11 cellular contexts compared by ENCODE assay signal in genomic region chr12:91009319-91009950, GRCh38. TPM values are rescaled to one million over a fixed set of nuclear protein-coding genes. Genes with fewer than 3 reads are reported as not detected.
A peak's percentile ranks its signal among the peaks of the same experiment; 100 is the strongest.
DNase-seq lines count a peak whose midpoint lies in the region; ATAC-seq, FAIRE-seq and TF ChIP-seq lines count a peak whose summit lies in the region.
"Had no signal": no experiment of that assay in that cellular context is flagged by ENCODE, and none has a peak within 500 bp of the region (broad histone marks: within the 10 kb centered on the region; RNA-seq: fewer than 3 reads in every experiment).

No MANE protein-coding gene starts in this region.

- H3K27ac ChIP-seq in CD8-positive, alpha-beta T cell (ENCODE audit: low read depth, low read length) = no peak overlapping the region

- no peak for TF ChIP-seq POLR2A in GM12891 (IDR thresholded peaks at IDR 0.05; ENCODE audit: low read depth, low read length)

- no peaks in the 10 kb centered on the region for H3K36me3 Mint-ChIP-seq in activated T-helper 17 cell treated with anti-CD3 and anti-CD28 coated beads, Interleukin-2, amount 50 U/mL, for 72 hours (ENCODE audit: low read depth)
- H3K36me3 Mint-ChIP-seq in HFFc6 (ENCODE audit: low read depth) = no peaks in the 10 kb centered on the region
- H3K36me3 Mint-ChIP-seq in CD8-positive, alpha-beta T cell = no peaks in the 10 kb centered on the region

- no peak overlapping the region for H3K4me3 ChIP-seq in CD8-positive, alpha-beta T cell (ENCODE audit: low read depth, low read length)

- H3K9me3 Mint-ChIP-seq in activated T-helper 17 cell treated with anti-CD3 and anti-CD28 coated beads, Interleukin-2, amount 50 U/mL, for 72 hours = no peaks in the 10 kb centered on the region
- H3K9me3 Mint-ChIP-seq in HFFc6 = no peaks in the 10 kb centered on the region
- no peaks in the 10 kb centered on the region for H3K9me3 Mint-ChIP-seq in CD8-positive, alpha-beta T cell

- DNase-seq in GM12891 (ENCODE audit: insufficient read length, low spot score) = no peak
- no peak for DNase-seq in D341Med (ENCODE audit: low spot score)
- no peak for DNase-seq in HFFc6
- DNase-seq in Ammon's horn (ENCODE audit: low spot score) = no peak
- no peak for DNase-seq in CD8-positive, alpha-beta T cell
- DNase-seq: activated CD8-positive, alpha-beta memory T cell treated with anti-CD3 and anti-CD28 coated beads, Interleukin-2, amount 50 U/mL, for 48 hours had no signal

- no peak overlapping the region for H3K27ac Mint-ChIP-seq in activated T-helper 17 cell treated with anti-CD3 and anti-CD28 coated beads, Interleukin-2, amount 50 U/mL, for 72 hours
- no peak overlapping the region for H3K27ac Mint-ChIP-seq in HFFc6
- no peak overlapping the region for H3K27ac Mint-ChIP-seq in CD8-positive, alpha-beta T cell
- H3K27ac Mint-ChIP-seq: memory B cell had no signal

- H3K4me1 ChIP-seq in CD8-positive, alpha-beta T cell (ENCODE audit: insufficient read depth, low read length) = no peaks in the 10 kb centered on the region

- no peak for FAIRE-seq in GM12891 (lab: Jason Lieb, UNC)
- FAIRE-seq: endometrium had no signal

- intact Hi-C loops in CD8-positive, alpha-beta T cell (cut with DNase I, micrococcal nuclease) = no loop called here

- CTCF ChIA-PET in CD8-positive, alpha-beta T cell (lab: Charles Lee) = no interaction called here

- TF ChIP-seq CTCF in HFFc6 (IDR thresholded peaks at IDR 0.05) = no peak
- no peak for TF ChIP-seq CTCF in CD8-positive, alpha-beta T cell (IDR thresholded peaks at IDR 0.05)

- H3K27me3 ChIP-seq in CD8-positive, alpha-beta T cell (ENCODE audit: insufficient read depth, low read length) = no peaks in the 10 kb centered on the region

- H3K36me3 ChIP-seq in CD8-positive, alpha-beta T cell (ENCODE audit: insufficient read depth, low read length) = no peaks in the 10 kb centered on the region

- ATAC-seq in GM19455 (IDR thresholded peaks at IDR 0.05; ENCODE audit: unreplicated experiment) (peak; percentile 88), HG03060 (IDR thresholded peaks at IDR 0.05; ENCODE audit: low read depth, unreplicated experiment) (peak; percentile 93)
- ATAC-seq in activated T-helper 17 cell treated with anti-CD3 and anti-CD28 coated beads, Interleukin-2, amount 50 U/mL, for 72 hours (replicated peaks) = peak; percentile 75
- no peak for ATAC-seq in CD8-positive, alpha-beta T cell

- POLR2A ChIA-PET in CD8-positive, alpha-beta T cell (lab: Charles Lee) = no interaction called here

- H3K27me3 Mint-ChIP-seq in activated T-helper 17 cell treated with anti-CD3 and anti-CD28 coated beads, Interleukin-2, amount 50 U/mL, for 72 hours = peaks cover 15% of the 10 kb centered on the region
- no peaks in the 10 kb centered on the region for H3K27me3 Mint-ChIP-seq in HFFc6 (ENCODE audit: insufficient read depth)
- H3K27me3 Mint-ChIP-seq in CD8-positive, alpha-beta T cell (ENCODE audit: low read depth) = peaks cover 7% of the 10 kb centered on the region

- no peaks in the 10 kb centered on the region for H3K9me3 ChIP-seq in CD8-positive, alpha-beta T cell (ENCODE audit: low read length)

- peaks cover 7% of the 10 kb centered on the region for H3K4me1 Mint-ChIP-seq in activated T-helper 17 cell treated with anti-CD3 and anti-CD28 coated beads, Interleukin-2, amount 50 U/mL, for 72 hours
- H3K4me1 Mint-ChIP-seq in HFFc6 (ENCODE audit: low read depth) = peaks cover 8% of the 10 kb centered on the region
- no peaks in the 10 kb centered on the region for H3K4me1 Mint-ChIP-seq in CD8-positive, alpha-beta T cell (ENCODE audit: low read depth)

- H3K4me3 Mint-ChIP-seq in activated T-helper 17 cell treated with anti-CD3 and anti-CD28 coated beads, Interleukin-2, amount 50 U/mL, for 72 hours = no peak overlapping the region
- H3K4me3 Mint-ChIP-seq in HFFc6 = no peak overlapping the region
- no peak overlapping the region for H3K4me3 Mint-ChIP-seq in CD8-positive, alpha-beta T cell
- H3K4me3 Mint-ChIP-seq: memory B cell had no signal

TF ChIP-seq in GM12891, 5 proteins besides CTCF, POLR2A, EP300 and RAD21:
- no peak for TF ChIP-seq SPI1 (IDR thresholded peaks at IDR 0.05; ENCODE audit: low read depth, low read length)
- TF ChIP-seq POLR2AphosphoS5 (IDR thresholded peaks at IDR 0.05; ENCODE audit: low read depth, low read length) = no peak
- peak; percentile 13 for TF ChIP-seq PAX5 (IDR thresholded peaks at IDR 0.05; ENCODE audit: insufficient read depth, low read length, severe bottlenecking)
- no peak for TF ChIP-seq POU2F2 (IDR thresholded peaks at IDR 0.05; ENCODE audit: low read depth, low read length)
- no peak for TF ChIP-seq TAF1 (IDR thresholded peaks at IDR 0.05; ENCODE audit: low read depth, low read length)
TF ChIP-seq in GM12891: peak in this region for 1.

RNA-seq across cellular contexts. Expression of gene EPYC, which starts 4.7 kb away (rescaled TPM):
- not detected for polyA plus RNA-seq in GM12891 (2012; ENCODE audit: low read depth, missing spikeins)
- total RNA-seq in activated T-helper 17 cell treated with anti-CD3 and anti-CD28 coated beads, Interleukin-2, amount 50 U/mL, for 72 hours = not detected
- total RNA-seq in HFFc6 (2021; fragmentation: NEBNext Ultra II Directional; extraction: Animal tissue kit (Norgen Biotek cat#: 25700)) = not detected
- total RNA-seq in CD8-positive, alpha-beta T cell = not detected

RNA-seq across cellular contexts. Expression of gene KERA, which starts 48.4 kb away (rescaled TPM):
- not detected for polyA plus RNA-seq in GM12891 (2012; ENCODE audit: low read depth, missing spikeins)
- not detected for total RNA-seq in activated T-helper 17 cell treated with anti-CD3 and anti-CD28 coated beads, Interleukin-2, amount 50 U/mL, for 72 hours
- not detected for total RNA-seq in HFFc6 (2021; fragmentation: NEBNext Ultra II Directional; extraction: Animal tissue kit (Norgen Biotek cat#: 25700))
- total RNA-seq in CD8-positive, alpha-beta T cell = not detected

RNA-seq across cellular contexts. Expression of gene CCER1, which starts 54.5 kb away (rescaled TPM):
- polyA plus RNA-seq in GM12891 (2012; ENCODE audit: low read depth, missing spikeins) = 0.03 TPM
- not detected for total RNA-seq in activated T-helper 17 cell treated with anti-CD3 and anti-CD28 coated beads, Interleukin-2, amount 50 U/mL, for 72 hours
- total RNA-seq in HFFc6 (2021; fragmentation: NEBNext Ultra II Directional; extraction: Animal tissue kit (Norgen Biotek cat#: 25700)) = not detected
- not detected for total RNA-seq in CD8-positive, alpha-beta T cell
